Comparison of ENCODE assay signal across 8 cellular contexts in genomic region chr17:78390241-78391050, GRCh38. TPM values are rescaled to one million over a fixed set of nuclear protein-coding genes. Genes with fewer than 3 reads are reported as not detected.
DNase-seq lines count a peak whose midpoint lies in the region; ATAC-seq and TF ChIP-seq lines count a peak whose summit lies in the region.

No MANE protein-coding gene starts in this region.

- H3K79me2 ChIP-seq in mesendoderm (ENCODE audit: control insufficient read depth, insufficient read depth, low read length), result peaks cover 78% of the 10 kb centered on the region

- H3K4me3 ChIP-seq in mesendoderm (ENCODE audit: low read length), result no peak overlapping the region
- no peak overlapping the region for H3K4me3 ChIP-seq in ovary

- no peak overlapping the region for H2BK120ac ChIP-seq in mesendoderm (ENCODE audit: low read depth, low read length)

- H3K79me1 ChIP-seq in mesendoderm (ENCODE audit: low read length), result peaks cover 16% of the 10 kb centered on the region

- peak overlapping the region; percentile 10 for H3K56ac ChIP-seq in mesendoderm (ENCODE audit: low read length)

- H3K27me3 ChIP-seq in mesendoderm (ENCODE audit: insufficient read depth, low read length, poor library complexity) (no peaks in the 10 kb centered on the region), ovary (no peaks in the 10 kb centered on the region)

- no peak for TF ChIP-seq POLR2A in ovary (IDR thresholded peaks at IDR 0.05)

- no peak overlapping the region for H3K23ac ChIP-seq in mesendoderm (ENCODE audit: low read length)

- H3K4ac ChIP-seq in mesendoderm (ENCODE audit: low read depth, low read length), result no peak overlapping the region

- DNase-seq in AG20443 (ENCODE audit: low spot score), result peak; percentile 88
- DNase-seq in HS-5 (ENCODE audit: low read depth), result peak; percentile 98
- peak; percentile 63 for DNase-seq in amniotic stem cell (lab: John Stamatoyannopoulos, UW)
- peak; percentile 96 for DNase-seq in mesendoderm
- DNase-seq in ovary, result no peak
- DNase-seq in NOMO-1 treated with dmso at 0.1 percent for 144 hours (lab: John Stamatoyannopoulos, UW; ENCODE audit: unreplicated experiment), result no peak
- DNase-seq in Ammon's horn (ENCODE audit: low spot score), result no peak

- H3K9me3 ChIP-seq in ovary, result no peaks in the 10 kb centered on the region

- no CpG with 5 or more reads among the region's 15 CpGs for WGBS in mesendoderm (ENCODE audit: extremely low coverage, insufficient coverage, low lambda C conversion rate)
- WGBS in ovary, 3 donors, result 29 to 30% (median 29%) methylated on average over 15 of the region's 15 CpGs

- no peak overlapping the region for H3K4me2 ChIP-seq in mesendoderm (ENCODE audit: low read length)

- no peak overlapping the region for H2BK5ac ChIP-seq in mesendoderm (ENCODE audit: low read length)

- H2BK15ac ChIP-seq in mesendoderm (replicated peaks; ENCODE audit: low read depth), result no peak overlapping the region

- intact Hi-C loops in ovary (cut with DNase I), result no loop called here

- H3K27ac ChIP-seq in mesendoderm (ENCODE audit: low read depth, low read length) (peak overlapping the region; percentile 6), ovary (no peak overlapping the region)

- H3K18ac ChIP-seq in mesendoderm (ENCODE audit: low read length), result no peak overlapping the region

- H4K5ac ChIP-seq in mesendoderm (ENCODE audit: low read length), result no peak overlapping the region

- H3K4me1 ChIP-seq in mesendoderm (ENCODE audit: control insufficient read depth, low read depth, low read length) (peaks cover 8% of the 10 kb centered on the region), ovary (ENCODE audit: insufficient read depth) (peaks cover 3% of the 10 kb centered on the region)

- no peak for TF ChIP-seq CTCF in ovary (IDR thresholded peaks at IDR 0.05)

- no peak overlapping the region for H3K9ac ChIP-seq in mesendoderm (ENCODE audit: low read length)

- TF ChIP-seq EP300 in ovary (IDR thresholded peaks at IDR 0.05), result no peak

- ATAC-seq in HG03457 (IDR thresholded peaks at IDR 0.05; ENCODE audit: unreplicated experiment), result no peak

- no peaks in the 10 kb centered on the region for H3K36me3 ChIP-seq in mesendoderm (ENCODE audit: control insufficient read depth, insufficient read depth, low read length)
- H3K36me3 ChIP-seq in ovary, result no peaks in the 10 kb centered on the region

- H4K8ac ChIP-seq in mesendoderm (ENCODE audit: low read depth, low read length), result no peak overlapping the region

- H2AK5ac ChIP-seq in mesendoderm (ENCODE audit: low read length), result no peak overlapping the region

RNA-seq across cellular contexts. Expression of gene PGS1, which starts 12.0 kb away (rescaled TPM):
- polyA plus RNA-seq in mesendoderm (2013, experiment 1 of 2), result 24.0 TPM
- 23.5 TPM for polyA plus RNA-seq in mesendoderm (2013, experiment 2 of 2)
- 10 to 100 TPM; 27.2 to 50.2 (median 37.6) TPM for total RNA-seq in ovary
- 10 to 100 TPM; 13.5 to 28.7 TPM for polyA plus RNA-seq in ovary

RNA-seq across cellular contexts. Expression of gene SOCS3, which starts 30.6 kb away (rescaled TPM):
- 11.2 TPM for polyA plus RNA-seq in mesendoderm (2013, experiment 1 of 2)
- 11.0 TPM for polyA plus RNA-seq in mesendoderm (2013, experiment 2 of 2)
- 100 to 1,000 TPM in 2 of 7 donors, 10 to 100 TPM in 5; 14.4 to 284 (median 56.5) TPM for total RNA-seq in ovary
- 10 to 100 TPM; 21.9 to 69.5 TPM for polyA plus RNA-seq in ovary

Comparison
In these comparisons a context has a peak if more than half of its experiments do, and no peak if none do; other contexts are left out.
1. DNase-seq: peak in AG20443 (single experiment), HS-5 (single experiment), amniotic stem cell (single experiment) and mesendoderm (single experiment); none in ovary (0 of 5), NOMO-1 treated with dmso at 0.1 percent for 144 hours (single experiment) and Ammon's horn (single experiment).